8 cellular contexts compared by ENCODE assay signal in genomic region chr12:122891661-122892525, GRCh38. TPM values are rescaled to one million over a fixed set of nuclear protein-coding genes. Genes with fewer than 3 reads are reported as not detected.
DNase-seq lines count a peak whose midpoint lies in the region; ATAC-seq and TF ChIP-seq lines count a peak whose summit lies in the region.

No MANE protein-coding gene starts in this region.

- no peaks in the 10 kb centered on the region for H3K9me3 ChIP-seq in smooth muscle cell (replicated peaks; ENCODE audit: low read depth)

- H3K4me1 ChIP-seq in smooth muscle cell (ENCODE audit: low read depth): peaks cover 52% of the 10 kb centered on the region

- no peak overlapping the region for H2AFZ ChIP-seq in smooth muscle cell (ENCODE audit: low read depth)

- DNase-seq in HEK293T (ENCODE audit: extremely low spot score): no peak
- peak; percentile 95 for DNase-seq in T1000 (lab: John Stamatoyannopoulos, UW)
- no peak for DNase-seq in glutamatergic neuron
- no peak for DNase-seq in smooth muscle cell (lab: John Stamatoyannopoulos, UW; ENCODE audit: unreplicated experiment)
- no peak for DNase-seq in activated CD4-positive, alpha-beta T cell treated with anti-CD3 and anti-CD28 coated beads, Interleukin-2, amount 50 U/mL, for 4 hours
- DNase-seq in HPDE6-E6E7 (ENCODE audit: extremely low spot score): no peak
- no peak for DNase-seq in NCI-H446 (lab: John Stamatoyannopoulos, UW)

- peak overlapping the region; percentile 64 for H3K4me3 Mint-ChIP-seq in glutamatergic neuron (ENCODE audit: unreplicated experiment)

- peaks cover 5% of the 10 kb centered on the region for H3K36me3 Mint-ChIP-seq in glutamatergic neuron (ENCODE audit: unreplicated experiment)

- peaks cover 15% of the 10 kb centered on the region for H3K9me3 Mint-ChIP-seq in glutamatergic neuron (ENCODE audit: unreplicated experiment)

- H3K27ac Mint-ChIP-seq in glutamatergic neuron (ENCODE audit: unreplicated experiment): no peak overlapping the region

- WGBS in smooth muscle cell (ENCODE audit: low lambda C conversion rate): 3% methylated on average over 10 of the region's 10 CpGs

- H3K27me3 Mint-ChIP-seq in glutamatergic neuron (ENCODE audit: unreplicated experiment): peaks cover 19% of the 10 kb centered on the region

- no peaks in the 10 kb centered on the region for H3K36me3 ChIP-seq in smooth muscle cell (ENCODE audit: low read depth)

- peaks cover 44% of the 10 kb centered on the region for H3F3A ChIP-seq in smooth muscle cell (ENCODE audit: low read depth)

- H4K20me1 ChIP-seq in smooth muscle cell (ENCODE audit: low read depth): peaks cover 82% of the 10 kb centered on the region

- H3K4me3 ChIP-seq in smooth muscle cell: peak overlapping the region; percentile 34

- H3K27me3 ChIP-seq in smooth muscle cell (ENCODE audit: low read depth): no peaks in the 10 kb centered on the region

- TF ChIP-seq CTCF in glutamatergic neuron (IDR thresholded peaks at IDR 0.05; ENCODE audit: partially characterized antibody, unreplicated experiment) (no peak), smooth muscle cell (IDR thresholded peaks at IDR 0.05; ENCODE audit: borderline replicate concordance, insufficient read depth, poor library complexity, severe bottlenecking) (no peak)

- peak overlapping the region; percentile 81 for H3K4me2 ChIP-seq in smooth muscle cell

- POLR2A ChIA-PET in HEK293T (lab: Yijun Ruan, JAX): no interaction called here

- ATAC-seq in HG03097 (IDR thresholded peaks at IDR 0.05; ENCODE audit: low FRiP score, unreplicated experiment): no peak

- H3K9ac ChIP-seq in smooth muscle cell (ENCODE audit: low read depth): peak overlapping the region; percentile 65

- H3K79me2 ChIP-seq in smooth muscle cell (ENCODE audit: low read depth): peaks cover 74% of the 10 kb centered on the region

- peaks cover 23% of the 10 kb centered on the region for H3K4me1 Mint-ChIP-seq in glutamatergic neuron (ENCODE audit: low read depth, unreplicated experiment)

- CTCF ChIA-PET in HEK293T (lab: Yijun Ruan, JAX): no interaction called here

- H3K27ac ChIP-seq in smooth muscle cell (ENCODE audit: low read depth): peak overlapping the region; percentile 90

TF ChIP-seq in HEK293T, 16 proteins besides CTCF, POLR2A, EP300 and RAD21:
- TF ChIP-seq ZNF384 (IDR thresholded peaks at IDR 0.05) (peak; percentile 26; the same call in 1 of the 2 replicates), BHLHE40 (IDR thresholded peaks at IDR 0.05; ENCODE audit: borderline replicate concordance) (no peak), CTBP1 (IDR thresholded peaks at IDR 0.05; ENCODE audit: borderline replicate concordance) (no peak), LEF1 (IDR thresholded peaks at IDR 0.05; ENCODE audit: borderline replicate concordance) (no peak)

RNA-seq across cellular contexts. Expression of gene VPS37B, which starts 4.0 kb away (rescaled TPM):
- 19.7 TPM for total RNA-seq in glutamatergic neuron (ENCODE audit: unreplicated experiment)
- 14.8 and 20.4 TPM in 2 replicates for total RNA-seq in smooth muscle cell
- 25.3 and 37.9 TPM in 2 replicates for polyA plus RNA-seq in smooth muscle cell

RNA-seq across cellular contexts. Expression of gene HIP1R, which starts 56.6 kb away (rescaled TPM):
- 19.3 TPM for total RNA-seq in glutamatergic neuron (ENCODE audit: unreplicated experiment)
- total RNA-seq in smooth muscle cell: 7.4 and 27.8 TPM in 2 replicates
- 6.0 and 13.7 TPM in 2 replicates for polyA plus RNA-seq in smooth muscle cell
